In the genomic region with DNA sequence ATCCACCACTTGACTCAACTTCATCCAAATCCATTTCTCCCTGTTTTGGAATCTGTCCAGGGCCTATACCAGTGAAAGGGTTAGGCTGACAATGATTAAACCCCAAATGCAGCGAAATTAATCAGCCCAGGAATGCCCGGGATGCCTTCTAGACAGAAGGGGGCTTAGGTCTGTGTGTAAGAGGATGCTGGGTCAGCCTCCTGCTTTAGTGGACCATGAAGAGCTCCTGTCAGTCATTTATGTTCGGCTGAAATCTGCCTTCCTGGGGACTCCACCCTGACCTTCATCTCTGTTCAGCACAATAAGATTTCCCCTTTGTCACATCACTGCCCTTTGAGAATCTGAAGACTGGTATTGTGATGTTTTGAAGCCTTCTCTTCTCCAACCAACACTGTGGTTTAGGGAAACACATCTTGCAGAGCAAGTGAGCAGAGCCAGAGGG, we compare ENCODE assay signal across 9 cellular contexts.
A peak's percentile ranks its signal among the peaks of the same experiment; 100 is the strongest.
DNase-seq lines count a peak whose midpoint lies in the region; ATAC-seq and TF ChIP-seq lines count a peak whose summit lies in the region.
"Had no signal": no experiment of that assay in that cellular context is flagged by ENCODE, and none has a peak within 500 bp of the region (broad histone marks: within the 10 kb centered on the region; RNA-seq: fewer than 3 reads in every experiment).

No MANE protein-coding gene starts in this region.

- intact Hi-C loops in OCI-LY7 (cut with micrococcal nuclease; ENCODE audit: unreplicated experiment): loop anchor here (5.0 to 10.0 kb wide), 2 partner anchors 588 to 1180 kb away; no protein-coding TSS in a partner anchor
- intact Hi-C loops in natural killer cell (cut with micrococcal nuclease): loop anchor here (5.0 to 10.0 kb wide), 2 partner anchors 217 to 690 kb away; no protein-coding TSS in a partner anchor

- H3K36me3 Mint-ChIP-seq in T-helper 1 cell treated with Interleukin-12 subunit alpha and Interleukin-12 subunit beta and Interleukin-4 antibody, amounts not matched to agents 30 μg/mL and 1 μg/mL, for 36 hours (ENCODE audit: low read depth): peaks cover 13% of the 10 kb centered on the region
- H3K36me3 Mint-ChIP-seq in natural killer cell: peaks cover 7% of the 10 kb centered on the region

- H3K27me3 Mint-ChIP-seq in T-helper 1 cell treated with Interleukin-12 subunit alpha and Interleukin-12 subunit beta and Interleukin-4 antibody, amounts not matched to agents 30 μg/mL and 1 μg/mL, for 36 hours (ENCODE audit: low read depth): no peaks in the 10 kb centered on the region
- no peaks in the 10 kb centered on the region for H3K27me3 Mint-ChIP-seq in natural killer cell (ENCODE audit: low read depth in 2 of 2)

- POLR2A ChIA-PET in OCI-LY7 (lab: Charles Lee): interaction anchor here (0.5 to 1.1 kb wide), 5 partner anchors 11 to 837 kb away, joined by 3 to 5 read pairs (median 4); no protein-coding TSS in a partner anchor

- H3K79me2 ChIP-seq in OCI-LY7 (ENCODE audit: insufficient read depth, low read depth, low read length): no peaks in the 10 kb centered on the region
- no peaks in the 10 kb centered on the region for H3K79me2 ChIP-seq in osteoblast (ENCODE audit: insufficient read depth, low read length)

- no TSS peak for BruUV-seq in OCI-LY7 (replicated peaks; lab: Mats Ljungman, UMichigan)

- no peak overlapping the region for H2AFZ ChIP-seq in OCI-LY7 (ENCODE audit: low read length)
- no peak overlapping the region for H2AFZ ChIP-seq in osteoblast (ENCODE audit: low read length)

- H3K9me3 Mint-ChIP-seq in T-helper 1 cell treated with Interleukin-12 subunit alpha and Interleukin-12 subunit beta and Interleukin-4 antibody, amounts not matched to agents 30 μg/mL and 1 μg/mL, for 36 hours: peaks cover 9% of the 10 kb centered on the region
- no peaks in the 10 kb centered on the region for H3K9me3 Mint-ChIP-seq in natural killer cell

- H3K4me1 Mint-ChIP-seq in T-helper 1 cell treated with Interleukin-12 subunit alpha and Interleukin-12 subunit beta and Interleukin-4 antibody, amounts not matched to agents 30 μg/mL and 1 μg/mL, for 36 hours (ENCODE audit: low read depth): peaks cover 80% of the 10 kb centered on the region
- H3K4me1 Mint-ChIP-seq in natural killer cell: peaks cover 94% of the 10 kb centered on the region in 2 donors

- TF ChIP-seq CTCF in OCI-LY7 (conservative IDR thresholded peaks at IDR 0.05; ENCODE audit: low read length): no peak
- TF ChIP-seq CTCF in natural killer cell (IDR thresholded peaks at IDR 0.05): no peak
- TF ChIP-seq CTCF in osteoblast (IDR thresholded peaks at IDR 0.05; ENCODE audit: extremely low read depth, low read depth, low read length): no peak

- ATAC-seq in HG02623 (IDR thresholded peaks at IDR 0.05; ENCODE audit: unreplicated experiment) (peak; percentile 32), natural killer cell (no peak)

- H3K9me3 ChIP-seq in OCI-LY7 (ENCODE audit: low read length) (no peaks in the 10 kb centered on the region), osteoblast (ENCODE audit: low read depth, low read length) (no peaks in the 10 kb centered on the region)

- H3K36me3 ChIP-seq in OCI-LY7 (ENCODE audit: insufficient read depth, low read length) (no peaks in the 10 kb centered on the region), osteoblast (ENCODE audit: insufficient read depth, low read length) (no peaks in the 10 kb centered on the region)

- H3K4me1 ChIP-seq in OCI-LY7 (ENCODE audit: insufficient read depth, low read length, poor library complexity, severe bottlenecking): peaks cover 30% of the 10 kb centered on the region
- peaks cover 32% of the 10 kb centered on the region for H3K4me1 ChIP-seq in osteoblast (ENCODE audit: insufficient read depth, low read length)

- no peak overlapping the region for H3K4me2 ChIP-seq in OCI-LY7 (ENCODE audit: low read length)
- no peak overlapping the region for H3K4me2 ChIP-seq in osteoblast (ENCODE audit: insufficient read depth, low read length)

- CTCF ChIA-PET in OCI-LY7 (lab: Charles Lee; ENCODE audit: unreplicated experiment): no interaction called here

- no peaks in the 10 kb centered on the region for H3K9me2 ChIP-seq in OCI-LY7 (ENCODE audit: insufficient read depth, low read length)

- peak overlapping the region; percentile 76 for H3K27ac Mint-ChIP-seq in T-helper 1 cell treated with Interleukin-12 subunit alpha and Interleukin-12 subunit beta and Interleukin-4 antibody, amounts not matched to agents 30 μg/mL and 1 μg/mL, for 36 hours
- peak overlapping the region; percentile 96 to 100 for H3K27ac Mint-ChIP-seq in natural killer cell

- H3K27ac ChIP-seq in OCI-LY7 (ENCODE audit: low read depth, low read length, poor library complexity, severe bottlenecking) (no peak overlapping the region), osteoblast (ENCODE audit: low read depth, low read length) (no peak overlapping the region)

- H4K20me1 ChIP-seq in OCI-LY7 (ENCODE audit: insufficient read depth, low read length) (no peaks in the 10 kb centered on the region), osteoblast (ENCODE audit: insufficient read depth, low read length) (no peaks in the 10 kb centered on the region)

- H3K27me3 ChIP-seq in osteoblast (ENCODE audit: insufficient read depth, low read length): no peaks in the 10 kb centered on the region

- H3K4me3 Mint-ChIP-seq in T-helper 1 cell treated with Interleukin-12 subunit alpha and Interleukin-12 subunit beta and Interleukin-4 antibody, amounts not matched to agents 30 μg/mL and 1 μg/mL, for 36 hours: peak overlapping the region; percentile 29
- H3K4me3 Mint-ChIP-seq in natural killer cell: peak overlapping the region; percentile 29

- H3K4me3 ChIP-seq in OCI-LY7 (ENCODE audit: low read depth, low read length, poor library complexity, severe bottlenecking): no peak overlapping the region
- H3K4me3 ChIP-seq in osteoblast (ENCODE audit: insufficient read depth, low read length): no peak overlapping the region

- DNase-seq in T-helper 1 cell: no peak
- peak; percentile 40 for DNase-seq in OCI-LY7 (ENCODE audit: low spot score)
- no peak for DNase-seq in natural killer cell
- DNase-seq in NCI-H510A treated with DMSO at 0.1 percent for 48 hours (lab: John Stamatoyannopoulos, UW): no peak
- no peak for DNase-seq in osteoblast (ENCODE audit: insufficient read length, low spot score, missing footprints)
- DNase-seq in globus pallidus (ENCODE audit: low spot score): no peak
- DNase-seq: 8988T had no signal
